Comparison of ENCODE assay signal across 14 cellular contexts in genomic region chr11:44885919-44886318, GRCh38.
"Had no signal": no experiment of that assay in that cellular context is flagged by ENCODE, and none has a peak within 500 bp of the region (broad histone marks: within the 10 kb centered on the region; RNA-seq: fewer than 3 reads in every experiment).

No MANE protein-coding gene starts in this region.

- H3K36me3 ChIP-seq: lower lobe of right lung, tibial artery, WERI-Rb-1 had no signal

- H3K27me3 ChIP-seq: tibial artery had no signal

- H3K36me3 Mint-ChIP-seq: immature natural killer cell had no signal

- H3K4me1 ChIP-seq: lower lobe of right lung had no signal

- DNase-seq: activated CD4-positive, alpha-beta T cell treated with anti-CD3 and anti-CD28 coated beads for 4 hours; activated CD8-positive, alpha-beta memory T cell treated with anti-CD3 and anti-CD28 coated beads, Interleukin-2, amount 50 U/mL, for 48 hours; activated CD8-positive, alpha-beta T cell treated with anti-CD3 and anti-CD28 coated beads, Interleukin-2, amount 10 ng/mL, durations not matched to agents 7 days and 5 days; activated naive CD4-positive, alpha-beta T cell; effector CD4-positive, alpha-beta T cell; immature natural killer cell; lower lobe of right lung; mucosa of descending colon; T1000; tibial artery; WERI-Rb-1 had no signal

- H3K27ac ChIP-seq: lower lobe of right lung, tibial artery, WERI-Rb-1 had no signal

- H3K9me3 Mint-ChIP-seq: activated T-helper 1 cell treated with anti-CD3 and anti-CD28 coated beads, Interleukin-12 subunit alpha, Interleukin-12 subunit beta, Interleukin-2, Interleukin-4 antibody, amounts not matched to agents 30 ng/mL and 10 ng/mL and 1 ng/mL, durations not matched to agents 14 hours and 24 hours and 36 hours; immature natural killer cell had no signal

- H3K4me3 ChIP-seq: lower lobe of right lung, mucosa of descending colon, smooth muscle cell, tibial artery had no signal

- H3K4me3 Mint-ChIP-seq: activated CD8-positive, alpha-beta T cell treated with anti-CD3 and anti-CD28 coated beads, Interleukin-2, amount 10 ng/mL, durations not matched to agents 7 days and 5 days; activated T-helper 1 cell treated with anti-CD3 and anti-CD28 coated beads, Interleukin-12 subunit alpha, Interleukin-12 subunit beta, Interleukin-2, Interleukin-4 antibody, amounts not matched to agents 30 ng/mL and 10 ng/mL and 1 ng/mL, durations not matched to agents 14 hours and 24 hours and 36 hours; immature natural killer cell had no signal

- H3K4me2 ChIP-seq: smooth muscle cell had no signal

- H3K27ac Mint-ChIP-seq: activated CD8-positive, alpha-beta T cell treated with anti-CD3 and anti-CD28 coated beads, Interleukin-2, amount 10 ng/mL, durations not matched to agents 7 days and 5 days; activated T-helper 1 cell treated with anti-CD3 and anti-CD28 coated beads, Interleukin-12 subunit alpha, Interleukin-12 subunit beta, Interleukin-2, Interleukin-4 antibody, amounts not matched to agents 30 ng/mL and 10 ng/mL and 1 ng/mL, durations not matched to agents 14 hours and 24 hours and 36 hours; immature natural killer cell had no signal

- H3K9me3 ChIP-seq: lower lobe of right lung, mucosa of descending colon, tibial artery had no signal

- H3K4me1 Mint-ChIP-seq: immature natural killer cell had no signal

- ATAC-seq: activated CD8-positive, alpha-beta T cell treated with anti-CD3 and anti-CD28 coated beads, Interleukin-2, amount 10 ng/mL, durations not matched to agents 7 days and 5 days; lower lobe of right lung; mucosa of descending colon; right cardiac atrium had no signal
